In genomic region chr10:130729876-130730275, GRCh38 we compare ENCODE assay signal across 20 cellular contexts.
DNase-seq lines count a peak whose midpoint lies in the region; ATAC-seq and TF ChIP-seq lines count a peak whose summit lies in the region.
"Had no signal": no experiment of that assay in that cellular context is flagged by ENCODE, and none has a peak within 500 bp of the region (broad histone marks: within the 10 kb centered on the region; RNA-seq: fewer than 3 reads in every experiment).

No MANE protein-coding gene starts in this region.

- H3K9me3 ChIP-seq in body of pancreas = no peaks in the 10 kb centered on the region
- H3K9me3 ChIP-seq: BE2C had no signal

- intact Hi-C loops in posterior vena cava (cut with DNase I) = no loop called here
- intact Hi-C loops in body of pancreas (cut with DNase I) = no loop called here

- TF ChIP-seq CTCF in chondrocyte (IDR thresholded peaks at IDR 0.05) (no peak), body of pancreas (IDR thresholded peaks at IDR 0.05) (no peak)

- TF ChIP-seq POLR2A in body of pancreas (IDR thresholded peaks at IDR 0.05) = no peak

- H3K36me3 Mint-ChIP-seq in chondrocyte (ENCODE audit: low read depth) = peaks cover 2% of the 10 kb centered on the region
- H3K36me3 Mint-ChIP-seq in activated T-cell treated with anti-CD3 and anti-CD28 coated beads, Interleukin-2, amount 50 U/mL, for 24 hours (ENCODE audit: low read depth) = no peaks in the 10 kb centered on the region
- H3K36me3 Mint-ChIP-seq: CD4-positive, CD25-positive, alpha-beta regulatory T cell; CD8-positive, alpha-beta memory T cell had no signal

- peak; percentile 36 for DNase-seq in chondrocyte (ENCODE audit: low spot score)
- peak; percentile 16 for DNase-seq in islet precursor cell
- peak; percentile 28 for DNase-seq in posterior vena cava (ENCODE audit: low spot score)
- DNase-seq in body of pancreas = no peak
- DNase-seq in activated T-cell treated with anti-CD3 and anti-CD28 coated beads, Interleukin-2, amount 50 U/mL, for 24 hours = no peak
- DNase-seq: ACHN; BE2C; C1 segment of cervical spinal cord; CD4-positive, CD25-positive, alpha-beta regulatory T cell; CD8-positive, alpha-beta memory T cell; COR-L47; DMS 273 treated with DMSO at 0.1 percent for 48 hours; DMS53; DND-41; EL; H9; IMR-90 had no signal

- peaks cover 43% of the 10 kb centered on the region for H3K9me3 Mint-ChIP-seq in chondrocyte (ENCODE audit: low read depth)
- H3K9me3 Mint-ChIP-seq in activated T-cell treated with anti-CD3 and anti-CD28 coated beads, Interleukin-2, amount 50 U/mL, for 24 hours = no peaks in the 10 kb centered on the region

- H3K4me3 Mint-ChIP-seq in chondrocyte (ENCODE audit: unreplicated experiment) = no peak overlapping the region
- no peak overlapping the region for H3K4me3 Mint-ChIP-seq in activated T-cell treated with anti-CD3 and anti-CD28 coated beads, Interleukin-2, amount 50 U/mL, for 24 hours
- H3K4me3 Mint-ChIP-seq: CD4-positive, CD25-positive, alpha-beta regulatory T cell; CD8-positive, alpha-beta memory T cell; H9 had no signal

- ATAC-seq in body of pancreas (no peak), HG03469 (IDR thresholded peaks at IDR 0.05; ENCODE audit: unreplicated experiment) (no peak)
- ATAC-seq: GM12878 had no signal

- H3K4me1 Mint-ChIP-seq in chondrocyte (ENCODE audit: low read depth) = no peaks in the 10 kb centered on the region
- H3K4me1 Mint-ChIP-seq in activated T-cell treated with anti-CD3 and anti-CD28 coated beads, Interleukin-2, amount 50 U/mL, for 24 hours (ENCODE audit: low read depth) = no peaks in the 10 kb centered on the region
- H3K4me1 Mint-ChIP-seq: CD4-positive, CD25-positive, alpha-beta regulatory T cell; CD8-positive, alpha-beta memory T cell had no signal

- H3K4me3 ChIP-seq in body of pancreas = no peak overlapping the region
- H3K4me3 ChIP-seq: GM12878 had no signal

- no peaks in the 10 kb centered on the region for H3K36me3 ChIP-seq in body of pancreas (replicated peaks in 1 of 2; ENCODE audit: insufficient read depth in 1 of 2, low read depth in 2 of 2)
- H3K36me3 ChIP-seq: BE2C had no signal

- H3K27me3 Mint-ChIP-seq in chondrocyte (ENCODE audit: low read depth) = no peaks in the 10 kb centered on the region
- peaks cover 5% of the 10 kb centered on the region for H3K27me3 Mint-ChIP-seq in activated T-cell treated with anti-CD3 and anti-CD28 coated beads, Interleukin-2, amount 50 U/mL, for 24 hours
- H3K27me3 Mint-ChIP-seq: CD4-positive, CD25-positive, alpha-beta regulatory T cell had no signal

- H3K27ac Mint-ChIP-seq in chondrocyte (ENCODE audit: unreplicated experiment) = no peak overlapping the region
- no peak overlapping the region for H3K27ac Mint-ChIP-seq in activated T-cell treated with anti-CD3 and anti-CD28 coated beads, Interleukin-2, amount 50 U/mL, for 24 hours
- H3K27ac Mint-ChIP-seq: CD8-positive, alpha-beta memory T cell; H9 had no signal

- H3K27ac ChIP-seq in body of pancreas = no peak overlapping the region
- H3K27ac ChIP-seq: HL-60 had no signal

- no peaks in the 10 kb centered on the region for H3K4me1 ChIP-seq in body of pancreas
- H3K4me1 ChIP-seq: BE2C had no signal

- no peaks in the 10 kb centered on the region for H3K27me3 ChIP-seq in body of pancreas
- H3K27me3 ChIP-seq: BE2C had no signal

Comparison
In these comparisons a context has a peak if more than half of its experiments do, and no peak if none do; other contexts are left out.
1. DNase-seq: peak in chondrocyte (single experiment), islet precursor cell (single experiment) and posterior vena cava (single experiment); none in body of pancreas (0 of 4) and activated T-cell treated with anti-CD3 and anti-CD28 coated beads, Interleukin-2, amount 50 U/mL, for 24 hours (single experiment).